In the genomic region with DNA sequence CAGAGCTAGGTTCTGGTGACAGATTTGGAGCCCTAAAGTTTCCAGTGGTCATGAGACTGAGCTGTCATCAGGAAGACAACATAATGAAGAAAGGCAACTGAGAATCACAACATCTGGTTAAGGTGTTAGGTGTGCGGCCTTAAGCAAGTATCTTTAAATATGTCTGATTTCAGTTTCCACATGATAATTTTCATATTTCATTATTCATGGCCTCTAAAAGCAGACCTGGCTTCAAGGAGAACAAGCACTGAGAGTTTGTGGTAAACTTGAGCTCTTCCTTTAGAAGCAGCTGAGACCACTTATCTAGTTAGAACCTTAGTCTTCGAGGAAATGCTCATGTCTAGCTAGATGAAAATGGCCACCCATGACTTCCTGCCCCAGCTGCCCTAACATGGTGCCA, we compare ENCODE assay signal across 19 cellular contexts. TPM values are rescaled to one million over a fixed set of nuclear protein-coding genes. Genes with fewer than 3 reads are reported as not detected.
A peak's percentile ranks its signal among the peaks of the same experiment; 100 is the strongest.
DNase-seq lines count a peak whose midpoint lies in the region; ATAC-seq, FAIRE-seq and TF ChIP-seq lines count a peak whose summit lies in the region.
"Had no signal": no experiment of that assay in that cellular context is flagged by ENCODE, and none has a peak within 500 bp of the region (broad histone marks: within the 10 kb centered on the region; RNA-seq: fewer than 3 reads in every experiment).

No MANE protein-coding gene starts in this region.

- H3K27ac ChIP-seq in GM12878 (ENCODE audit: control insufficient read depth, insufficient read depth) = no peak overlapping the region
- H3K27ac ChIP-seq: cardiac muscle cell, dorsolateral prefrontal cortex, gastroesophageal sphincter, GM23248, vagina had no signal

- RAD21 ChIA-PET in GM12878 (lab: Charles Lee; ENCODE audit: unreplicated experiment) = no interaction called here

- 50% methylated on average over 2 of the region's 2 CpGs for WGBS in GM12878 (ENCODE audit: insufficient coverage, insufficient replicate concordance, low lambda C conversion rate, missing lambda C conversion rate)

- peak; percentile 2 for DNase-seq in GM12878 (ENCODE audit: low read depth, low spot score)
- DNase-seq in medulla oblongata (ENCODE audit: extremely low spot score) = no peak
- no peak for DNase-seq in stimulated activated naive CD8-positive, alpha-beta T cell treated with anti-CD3 and anti-CD28 coated beads, Interleukin-15, Interleukin-2, amounts not matched to agents 100 U/mL and 50 U/mL, for 24 hours
- no peak for DNase-seq in DMS53 treated with DMSO at 0.1 percent for 48 hours (lab: John Stamatoyannopoulos, UW; ENCODE audit: unreplicated experiment)
- DNase-seq in AG08395 (ENCODE audit: low spot score) = no peak
- DNase-seq: activated CD4-positive, alpha-beta T cell treated with anti-CD3 and anti-CD28 coated beads for 36 hours; dorsolateral prefrontal cortex; GM23248; NCI-H1436 treated with DMSO at 0.1 percent for 48 hours; RPMI8226; stimulated activated CD4-positive, alpha-beta T cell treated with anti-CD3 and anti-CD28 coated beads, Interleukin-4, amount 100 ng/mL, for 4 hours had no signal

- no peak overlapping the region for H3K9ac ChIP-seq in GM12878 (ENCODE audit: control insufficient read depth, insufficient read depth, low read length)
- H3K9ac ChIP-seq: GM23248 had no signal

- TF ChIP-seq RAD21 in GM12878 (IDR thresholded peaks at IDR 0.05; ENCODE audit: insufficient read depth, low read depth, low read length) = no peak

- no peak overlapping the region for H3K4me2 ChIP-seq in GM12878 (ENCODE audit: control insufficient read depth, insufficient read depth)
- H3K4me2 ChIP-seq: smooth muscle cell had no signal

- BruUV-seq in GM12878 (replicated peaks; lab: Mats Ljungman, UMichigan) = no TSS peak

- no peak for TF ChIP-seq CTCF in GM12878 (IDR thresholded peaks at IDR 0.05 in 2 of 3, conservative IDR thresholded peaks at IDR 0.05 in 1 of 3; ENCODE audit: control insufficient read depth in 2 of 3, extremely low read depth in 1 of 3, insufficient read depth in 1 of 3, low read depth in 3 of 3, low read length in 3 of 3)

- ATAC-seq in GM18867 (IDR thresholded peaks at IDR 0.05; ENCODE audit: unreplicated experiment) (peak; percentile 92), GM21447 (IDR thresholded peaks at IDR 0.05; ENCODE audit: unreplicated experiment) (peak; percentile 69), HG03025 (IDR thresholded peaks at IDR 0.05; ENCODE audit: low FRiP score, unreplicated experiment) (peak; percentile 69), GM12878 (peak; percentile 65)
- ATAC-seq in stimulated activated naive CD8-positive, alpha-beta T cell treated with anti-CD3 and anti-CD28 coated beads, Interleukin-15, Interleukin-2, amounts not matched to agents 100 U/mL and 50 U/mL, for 24 hours = no peak
- ATAC-seq: activated CD4-positive, alpha-beta T cell treated with anti-CD3 and anti-CD28 coated beads for 36 hours; gastroesophageal sphincter; left lobe of liver had no signal

- in situ Hi-C loops in GM12878 (cut with MboI) = no loop called here

- no peaks in the 10 kb centered on the region for H3K36me3 ChIP-seq in GM12878 (ENCODE audit: control insufficient read depth in 2 of 2, insufficient read depth in 2 of 2, low read length in 1 of 2)
- H3K36me3 ChIP-seq: vagina had no signal

- H3K27me3 ChIP-seq in GM12878 (replicated peaks in 1 of 2; ENCODE audit: control insufficient read depth in 2 of 2, insufficient read depth in 2 of 2, low read length in 1 of 2) = no peaks in the 10 kb centered on the region
- H3K27me3 ChIP-seq: cardiac muscle cell, dorsolateral prefrontal cortex, gastroesophageal sphincter, vagina had no signal

- POLR2A ChIA-PET in GM12878 (lab: Charles Lee) = no interaction called here

- SMC1A ChIA-PET in GM12878 (lab: Charles Lee; ENCODE audit: uncharacterized antibody, unreplicated experiment) = no interaction called here

- intact Hi-C loops in GM12878 (cut with micrococcal nuclease; ENCODE audit: unreplicated experiment) = no loop called here

- no peaks in the 10 kb centered on the region for H3K79me2 ChIP-seq in GM12878 (ENCODE audit: control insufficient read depth, insufficient read depth, low read length)

- peak; percentile 78 for FAIRE-seq in GM12878 (lab: Jason Lieb, UNC)

- CTCF ChIA-PET in GM12878 (lab: Yijun Ruan, JAX) = no interaction called here

- H2AFZ ChIP-seq in GM12878 (ENCODE audit: control insufficient read depth, low read depth, low read length) = no peak overlapping the region; the same call in 1 of the 2 replicates
- H2AFZ ChIP-seq: GM23248 had no signal

- TF ChIP-seq POLR2A in GM12878 (IDR thresholded peaks at IDR 0.05; ENCODE audit: low read depth, low read length) = no peak

- TF ChIP-seq EP300 in GM12878 (IDR thresholded peaks at IDR 0.05; ENCODE audit: borderline replicate concordance in 1 of 2, control insufficient read depth in 1 of 2, low read depth in 2 of 2, low read length in 2 of 2) = no peak

- H3K4me3 ChIP-seq in GM12878 = no peak overlapping the region
- H3K4me3 ChIP-seq: cardiac muscle cell, dorsolateral prefrontal cortex, gastroesophageal sphincter, GM23248, smooth muscle cell, vagina had no signal

- peaks cover 5% of the 10 kb centered on the region; the same call in 1 of the 2 replicates for H3K4me1 ChIP-seq in GM12878 (ENCODE audit: control insufficient read depth, insufficient read depth, low read length)
- H3K4me1 ChIP-seq: gastroesophageal sphincter, vagina had no signal

- no peaks in the 10 kb centered on the region for H3K9me3 ChIP-seq in GM12878 (replicated peaks; ENCODE audit: control insufficient read depth, insufficient read depth, low read length)
- H3K9me3 ChIP-seq: gastroesophageal sphincter, vagina had no signal

- no peaks in the 10 kb centered on the region for H4K20me1 ChIP-seq in GM12878 (ENCODE audit: control insufficient read depth, insufficient read depth)

TF ChIP-seq in GM12878, 131 proteins besides CTCF, POLR2A, EP300 and RAD21 (continues in another document):
- TF ChIP-seq SMAD1 (IDR thresholded peaks at IDR 0.05; ENCODE audit: low read depth, partially characterized antibody) (no peak), ZNF24 (IDR thresholded peaks at IDR 0.05) (no peak), YY1 (IDR thresholded peaks at IDR 0.05; ENCODE audit: low read depth, low read length) (0 out of 2 replicates have a peak, but pooled peaks have one; percentile 35), KLF5 (IDR thresholded peaks at IDR 0.05; ENCODE audit: partially characterized antibody) (no peak), BHLHE40 (IDR thresholded peaks at IDR 0.05; ENCODE audit: borderline replicate concordance in 1 of 2, low read depth in 2 of 2, low read length in 1 of 2) (peak in 1 of 2 experiments; percentile 29; a peak in 1 of 4 replicates)

RNA-seq across cellular contexts. Expression of a gene that starts 25.7 kb away (rescaled TPM):
- total RNA-seq in GM12878 (2013; cell fraction: nucleolus; rRNA removed) = not detected in 2 replicates
- total RNA-seq in GM12878 (2014; rRNA removed) (0.11 and 0.34 TPM in 2 replicates), GM12878 (2014; rRNA removed; fragmentation: Illumina TruSeq; extraction: Trizol) (0.04 and 0.23 TPM in 2 replicates), GM12878 (2021) (0.90 and 1.6 TPM in 2 replicates)
- 0.21 TPM for polyA plus RNA-seq in GM12878 (2011; ENCODE audit: low read depth)
- polyA plus RNA-seq in GM12878 (2011; rRNA removed) (not detected in 2 replicates), GM12878 (2014; fragmentation: Illumina TruSeq; extraction: Trizol) (0.72 TPM in 1 of 2 replicates, not detected in the other), GM12878 (2014; fragmentation: Nextera tagmentation; extraction: Ambion mirVana) (under 1 TPM; 0.40 to 0.42 TPM), GM12878 (2014; rRNA removed) (0.04 and 0.22 TPM in 2 replicates), GM12878 (2016; fragmentation: Nextera tagmentation; extraction: Ambion mirVana) (under 1 TPM; 0.43 to 0.77 TPM)
- not detected in 2 replicates for polyA plus RNA-seq in GM12878 (2011; cell fraction: cytosol; rRNA removed)
- not detected in 2 replicates for polyA plus RNA-seq in GM12878 (2011; cell fraction: nucleus; rRNA removed)
- polyA plus RNA-seq in GM12878 (2012) = 0.09 and 0.32 TPM in 2 replicates
- not detected in 2 replicates for polyA minus RNA-seq in GM12878 (2011; rRNA and poly(A)+ RNA removed)
- polyA minus RNA-seq in GM12878 (2011; cell fraction: cytosol; rRNA and poly(A)+ RNA removed) = not detected in 2 replicates
- polyA minus RNA-seq in GM12878 (2011; cell fraction: nucleus; rRNA and poly(A)+ RNA removed) = 0.29 TPM in 1 of 2 replicates, not detected in the other

RNA-seq across cellular contexts. Expression of a gene that starts 51.2 kb away (rescaled TPM):
- total RNA-seq in GM12878 (2013; cell fraction: nucleolus; rRNA removed) = 367 TPM in 2 replicates
- total RNA-seq in GM12878 (2014; rRNA removed) (44.7 and 48.9 TPM in 2 replicates), GM12878 (2014; rRNA removed; fragmentation: Illumina TruSeq; extraction: Trizol) (51.9 and 55.8 TPM in 2 replicates), GM12878 (2021) (37.1 and 39.9 TPM in 2 replicates)
- polyA plus RNA-seq in GM12878 (2011; ENCODE audit: low read depth) = 32.4 TPM
- polyA plus RNA-seq in GM12878 (2011; rRNA removed) (77.9 and 104 TPM in 2 replicates), GM12878 (2014; fragmentation: Illumina TruSeq; extraction: Trizol) (64.6 and 84.1 TPM in 2 replicates), GM12878 (2014; fragmentation: Nextera tagmentation; extraction: Ambion mirVana) (10 to 100 TPM; 16.6 to 19.5 TPM), GM12878 (2014; rRNA removed) (46.6 and 53.4 TPM in 2 replicates), GM12878 (2016; fragmentation: Nextera tagmentation; extraction: Ambion mirVana) (10 to 100 TPM; 15.9 to 22.7 TPM)
- polyA plus RNA-seq in GM12878 (2011; cell fraction: cytosol; rRNA removed) = 78.8 and 83.2 TPM in 2 replicates
- 560 and 775 TPM in 2 replicates for polyA plus RNA-seq in GM12878 (2011; cell fraction: nucleus; rRNA removed)
- polyA plus RNA-seq in GM12878 (2012) = 33.5 and 34.5 TPM in 2 replicates
- 80.4 and 86.3 TPM in 2 replicates for polyA minus RNA-seq in GM12878 (2011; rRNA and poly(A)+ RNA removed)
- polyA minus RNA-seq in GM12878 (2011; cell fraction: cytosol; rRNA and poly(A)+ RNA removed) = 16.2 and 19.9 TPM in 2 replicates
- polyA minus RNA-seq in GM12878 (2011; cell fraction: nucleus; rRNA and poly(A)+ RNA removed) = 136 and 144 TPM in 2 replicates
